In genomic region chrX:128975716-128976115, GRCh38 we compare ENCODE assay signal across 8 cellular contexts.
DNase-seq lines count a peak whose midpoint lies in the region; ATAC-seq and TF ChIP-seq lines count a peak whose summit lies in the region.

No MANE protein-coding gene starts in this region.

- peak; percentile 76 for TF ChIP-seq CTCF in LNCaP clone FGC (IDR thresholded peaks at IDR 0.05; ENCODE audit: control insufficient read depth, extremely low read depth, insufficient read depth)

- no peak for ATAC-seq in activated naive CD8-positive, alpha-beta T cell treated with anti-CD3 and anti-CD28 coated beads, Interleukin-2, amount 50 U/mL, for 24 hours
- no peak for ATAC-seq in natural killer cell treated with Interleukin-12 subunit alpha and Interleukin-12 subunit beta and Interleukin-15 and Interleukin-18, amount 100 ng/mL, for 72 hours
- no peak for ATAC-seq in HG03108 (IDR thresholded peaks at IDR 0.05; ENCODE audit: unreplicated experiment)
- no peak for ATAC-seq in GM19035 (IDR thresholded peaks at IDR 0.05; ENCODE audit: unreplicated experiment)

- H3K27me3 Mint-ChIP-seq in activated naive CD8-positive, alpha-beta T cell treated with anti-CD3 and anti-CD28 coated beads, Interleukin-2, amount 50 U/mL, for 24 hours, result no peaks in the 10 kb centered on the region
- H3K27me3 Mint-ChIP-seq in natural killer cell treated with Interleukin-12 subunit alpha and Interleukin-12 subunit beta and Interleukin-15 and Interleukin-18, amount 100 ng/mL, for 72 hours, result peaks cover 0 to 8% of the 10 kb centered on the region in 2 donors

- H3K27ac Mint-ChIP-seq in activated naive CD8-positive, alpha-beta T cell treated with anti-CD3 and anti-CD28 coated beads, Interleukin-2, amount 50 U/mL, for 24 hours, result no peak overlapping the region
- no peak overlapping the region for H3K27ac Mint-ChIP-seq in natural killer cell treated with Interleukin-12 subunit alpha and Interleukin-12 subunit beta and Interleukin-15 and Interleukin-18, amount 100 ng/mL, for 72 hours

- H3K36me3 Mint-ChIP-seq in activated naive CD8-positive, alpha-beta T cell treated with anti-CD3 and anti-CD28 coated beads, Interleukin-2, amount 50 U/mL, for 24 hours (ENCODE audit: low read depth), result no peaks in the 10 kb centered on the region
- no peaks in the 10 kb centered on the region for H3K36me3 Mint-ChIP-seq in natural killer cell treated with Interleukin-12 subunit alpha and Interleukin-12 subunit beta and Interleukin-15 and Interleukin-18, amount 100 ng/mL, for 72 hours

- H3K4me3 Mint-ChIP-seq in activated naive CD8-positive, alpha-beta T cell treated with anti-CD3 and anti-CD28 coated beads, Interleukin-2, amount 50 U/mL, for 24 hours, result no peak overlapping the region
- no peak overlapping the region for H3K4me3 Mint-ChIP-seq in natural killer cell treated with Interleukin-12 subunit alpha and Interleukin-12 subunit beta and Interleukin-15 and Interleukin-18, amount 100 ng/mL, for 72 hours

- DNase-seq in DMS153 treated with DMSO at 0.1 percent for 48 hours (lab: John Stamatoyannopoulos, UW; ENCODE audit: unreplicated experiment), result peak; percentile 73
- peak; percentile 3 for DNase-seq in GM19238 (ENCODE audit: insufficient read length, low spot score)
- DNase-seq in LNCaP clone FGC (ENCODE audit: low read depth), result no peak
- DNase-seq in activated naive CD8-positive, alpha-beta T cell treated with anti-CD3 and anti-CD28 coated beads, Interleukin-2, amount 50 U/mL, for 24 hours, result peak; percentile 10
- DNase-seq in kidney tubule cell (ENCODE audit: low spot score), result peak; percentile 46
- DNase-seq in natural killer cell treated with Interleukin-12 subunit alpha and Interleukin-12 subunit beta and Interleukin-15 and Interleukin-18, amount 100 ng/mL, for 72 hours (ENCODE audit: low spot score), result no peak

- no peaks in the 10 kb centered on the region for H3K4me1 Mint-ChIP-seq in activated naive CD8-positive, alpha-beta T cell treated with anti-CD3 and anti-CD28 coated beads, Interleukin-2, amount 50 U/mL, for 24 hours
- no peaks in the 10 kb centered on the region for H3K4me1 Mint-ChIP-seq in natural killer cell treated with Interleukin-12 subunit alpha and Interleukin-12 subunit beta and Interleukin-15 and Interleukin-18, amount 100 ng/mL, for 72 hours (ENCODE audit: low read depth in 2 of 2)

- no peaks in the 10 kb centered on the region for H3K9me3 Mint-ChIP-seq in activated naive CD8-positive, alpha-beta T cell treated with anti-CD3 and anti-CD28 coated beads, Interleukin-2, amount 50 U/mL, for 24 hours
- no peaks in the 10 kb centered on the region for H3K9me3 Mint-ChIP-seq in natural killer cell treated with Interleukin-12 subunit alpha and Interleukin-12 subunit beta and Interleukin-15 and Interleukin-18, amount 100 ng/mL, for 72 hours

- no peak overlapping the region for H3K4me3 ChIP-seq in LNCaP clone FGC (ENCODE audit: low read depth, low read length)

Comparison
In these comparisons a context has a peak if more than half of its experiments do, and no peak if none do; other contexts are left out.
1. DNase-seq: peak in DMS153 treated with DMSO at 0.1 percent for 48 hours (single experiment), GM19238 (single experiment), activated naive CD8-positive, alpha-beta T cell treated with anti-CD3 and anti-CD28 coated beads, Interleukin-2, amount 50 U/mL, for 24 hours (single experiment) and kidney tubule cell (single experiment); none in LNCaP clone FGC (single experiment) and natural killer cell treated with Interleukin-12 subunit alpha and Interleukin-12 subunit beta and Interleukin-15 and Interleukin-18, amount 100 ng/mL, for 72 hours (single experiment).